In genomic region chr19:9792191-9793050, GRCh38 we compare ENCODE assay signal across 8 cellular contexts. TPM values are rescaled to one million over a fixed set of nuclear protein-coding genes. Genes with fewer than 3 reads are reported as not detected.
DNase-seq lines count a peak whose midpoint lies in the region; ATAC-seq lines count a peak whose summit lies in the region.

No MANE protein-coding gene starts in this region.

- no peaks in the 10 kb centered on the region for H3K9me3 ChIP-seq in skeletal muscle satellite cell (replicated peaks; ENCODE audit: low read length)

- ATAC-seq in HG02642 (IDR thresholded peaks at IDR 0.05; ENCODE audit: poor library complexity, unreplicated experiment) (peak; percentile 29), GM19328 (IDR thresholded peaks at IDR 0.05; ENCODE audit: unreplicated experiment) (no peak)
- peak; percentile 59 to 67 for ATAC-seq in activated CD4-positive, CD25-positive, alpha-beta regulatory T cell treated with anti-CD3 and anti-CD28 coated beads, Interleukin-2, amount 50 U/mL, for 24 hours

- no peaks in the 10 kb centered on the region for H3K36me3 ChIP-seq in skeletal muscle satellite cell (ENCODE audit: insufficient read depth, low read length)

- DNase-seq in COR-L47 (lab: John Stamatoyannopoulos, UW) (peak; percentile 97), NCI-H226 (peak; percentile 20), caudate nucleus (lab: John Stamatoyannopoulos, UW) (peak in 60 of 61 donors; percentile 44 to 98 (median 90)), iPS-NIHi11 (ENCODE audit: low spot score) (peak; percentile 81)

- peak overlapping the region; percentile 83 for H3K4me3 ChIP-seq in skeletal muscle satellite cell (ENCODE audit: low read length)

- peak overlapping the region; percentile 91 for H3K4me2 ChIP-seq in skeletal muscle satellite cell (ENCODE audit: low read length)

- H3K27me3 ChIP-seq in skeletal muscle satellite cell (ENCODE audit: control insufficient read depth, insufficient read depth, low read length) = no peaks in the 10 kb centered on the region

- peaks cover 4% of the 10 kb centered on the region for H3K4me1 ChIP-seq in skeletal muscle satellite cell (ENCODE audit: control insufficient read depth, insufficient read depth, low read length)

- peak overlapping the region; percentile 74 for H3K9ac ChIP-seq in skeletal muscle satellite cell (ENCODE audit: low read depth, low read length)

- H3K27ac ChIP-seq in caudate nucleus (ENCODE audit: low read depth, low read length) = peak overlapping the region; percentile 96

RNA-seq across cellular contexts. Expression of gene ZNF846, which starts 23.9 kb away (rescaled TPM):
- 4.8 and 10.6 TPM in 2 replicates for total RNA-seq in skeletal muscle satellite cell (2012; rRNA removed)

RNA-seq across cellular contexts. Expression of gene FBXL12, which starts 26.5 kb away (rescaled TPM):
- total RNA-seq in skeletal muscle satellite cell (2012; rRNA removed) = 16.8 and 22.3 TPM in 2 replicates

RNA-seq across cellular contexts. Expression of gene UBL5, which starts 35.3 kb away (rescaled TPM):
- total RNA-seq in skeletal muscle satellite cell (2012; rRNA removed) = 234 and 301 TPM in 2 replicates

RNA-seq across cellular contexts. Expression of gene PIN1, which starts 42.7 kb away (rescaled TPM):
- total RNA-seq in skeletal muscle satellite cell (2012; rRNA removed) = 78.3 and 82.3 TPM in 2 replicates

Comparison
In these comparisons a context has a peak if more than half of its experiments do, and no peak if none do; other contexts are left out.
1. DNase-seq: peak in every context shown above with its lines; median percentile 97 in COR-L47; 90 in caudate nucleus; 81 in iPS-NIHi11; 20 in NCI-H226.